Comparison of ENCODE assay signal across 1 cellular context in genomic region chr18:35616074-35616473, GRCh38.
TF ChIP-seq lines count a peak whose summit lies in the region.

No MANE protein-coding gene starts in this region.

TF ChIP-seq in HepG2, 621 proteins besides CTCF, POLR2A, EP300 and RAD21 (continued from another document):
- TF ChIP-seq ZNF282 (IDR thresholded peaks at IDR 0.05; ENCODE audit: partially characterized antibody) = no peak
